Comparison of ENCODE assay signal across 15 cellular contexts in genomic region chr21:33762798-33763572, GRCh38.
DNase-seq lines count a peak whose midpoint lies in the region; ATAC-seq and TF ChIP-seq lines count a peak whose summit lies in the region.
"Had no signal": no experiment of that assay in that cellular context is flagged by ENCODE, and none has a peak within 500 bp of the region (broad histone marks: within the 10 kb centered on the region; RNA-seq: fewer than 3 reads in every experiment).

No MANE protein-coding gene starts in this region.

- no peak overlapping the region for H3K18ac ChIP-seq in H9 (ENCODE audit: insufficient read length, low read depth, low read length)

- no peaks in the 10 kb centered on the region for H3K9me3 Mint-ChIP-seq in H9
- H3K9me3 Mint-ChIP-seq: activated naive CD8-positive, alpha-beta T cell treated with anti-CD3 and anti-CD28 coated beads for 36 hours; CD8-positive, alpha-beta T cell had no signal

- H3K27me3 Mint-ChIP-seq in H9 (ENCODE audit: low read depth) = no peaks in the 10 kb centered on the region
- H3K27me3 Mint-ChIP-seq: activated naive CD8-positive, alpha-beta T cell treated with anti-CD3 and anti-CD28 coated beads for 36 hours had no signal

- H2BK12ac ChIP-seq in H9 (ENCODE audit: insufficient read length, low read depth, low read length) = no peak overlapping the region

- H4K5ac ChIP-seq in H9 (ENCODE audit: insufficient read length, low read depth, low read length) = no peak overlapping the region

- no peak overlapping the region for H3K4me2 ChIP-seq in H9 (ENCODE audit: insufficient read depth, insufficient read length, low read length)

- peaks cover 5% of the 10 kb centered on the region for H3K79me1 ChIP-seq in H9 (ENCODE audit: insufficient read depth, low read depth, low read length, poor library complexity, severe bottlenecking)

- no peak overlapping the region for H3K14ac ChIP-seq in H9 (ENCODE audit: insufficient read depth, low read length)

- DNase-seq in H9 (no peak), ascending aorta (ENCODE audit: low spot score in 2 of 2) (no peak), kidney epithelial cell (ENCODE audit: low read depth) (peak; percentile 53), thyroid gland (no peak), NCI-H2029 (lab: John Stamatoyannopoulos, UW) (no peak)
- DNase-seq: activated CD8-positive, alpha-beta memory T cell treated with anti-CD3 and anti-CD28 coated beads, Interleukin-2, amount 50 U/mL, for 48 hours; activated naive CD8-positive, alpha-beta T cell treated with anti-CD3 and anti-CD28 coated beads for 36 hours; CD8-positive, alpha-beta T cell; GF-D8; HCEC 1CT; retina; stimulated activated naive CD8-positive, alpha-beta T cell treated with anti-CD3 and anti-CD28 coated beads, Interleukin-15, Interleukin-2, amounts not matched to agents 100 U/mL and 50 U/mL, for 24 hours had no signal

- H3K36me3 ChIP-seq in ascending aorta (peaks cover 15% of the 10 kb centered on the region in 2 donors), kidney epithelial cell (ENCODE audit: control insufficient read depth, insufficient read depth, low read length) (no peaks in the 10 kb centered on the region), thyroid gland (peaks cover 0 to 4% of the 10 kb centered on the region in 2 donors)

- H3K9me3 ChIP-seq in H9 (ENCODE audit: control insufficient read depth, low read depth, low read length) (no peaks in the 10 kb centered on the region), ascending aorta (no peaks in the 10 kb centered on the region), thyroid gland (no peaks in the 10 kb centered on the region)
- H3K9me3 ChIP-seq: gastroesophageal sphincter had no signal

- no peak overlapping the region for H3K56ac ChIP-seq in H9 (ENCODE audit: insufficient read length, low read depth, low read length)

- no peak for TF ChIP-seq CTCF in H9 (conservative IDR thresholded peaks at IDR 0.05)
- no peak for TF ChIP-seq CTCF in ascending aorta (IDR thresholded peaks at IDR 0.05)
- TF ChIP-seq CTCF in kidney epithelial cell (IDR thresholded peaks at IDR 0.05; ENCODE audit: insufficient read depth, low read length, poor library complexity, severe bottlenecking) = no peak
- TF ChIP-seq CTCF in thyroid gland (IDR thresholded peaks at IDR 0.05) = no peak

- H2BK15ac ChIP-seq in H9 (ENCODE audit: low read depth, low read length) = no peak overlapping the region

- no peak for ATAC-seq in GM21825 (IDR thresholded peaks at IDR 0.05; ENCODE audit: unreplicated experiment)
- ATAC-seq in GM19467 (IDR thresholded peaks at IDR 0.05; ENCODE audit: unreplicated experiment) = no peak
- ATAC-seq: CD8-positive, alpha-beta T cell; gastroesophageal sphincter; stimulated activated naive CD8-positive, alpha-beta T cell treated with anti-CD3 and anti-CD28 coated beads, Interleukin-15, Interleukin-2, amounts not matched to agents 100 U/mL and 50 U/mL, for 24 hours had no signal

- no peak overlapping the region for H2AK5ac ChIP-seq in H9 (ENCODE audit: insufficient read length, low read length)

- 0 out of 2 replicates have a peak, but pooled peaks cover 2% of the 10 kb centered on the region for H3K79me2 ChIP-seq in H9 (ENCODE audit: insufficient read depth, low read length)

- H3K4me1 ChIP-seq in H9 (ENCODE audit: insufficient read depth, low read length) = peaks cover 3% of the 10 kb centered on the region; the same call in 1 of the 2 replicates
- H3K4me1 ChIP-seq in ascending aorta = peaks cover 4 to 15% of the 10 kb centered on the region in 2 donors
- peaks cover 22 to 26% of the 10 kb centered on the region in 2 donors for H3K4me1 ChIP-seq in thyroid gland

- H3K4ac ChIP-seq in H9 (ENCODE audit: low read depth, low read length) = no peak overlapping the region

- H2BK5ac ChIP-seq in H9 (ENCODE audit: insufficient read length, low read length) = no peak overlapping the region

- H3K23me2 ChIP-seq in H9 (ENCODE audit: insufficient read length, low read depth, low read length, poor library complexity, severe bottlenecking) = no peaks in the 10 kb centered on the region

- H4K91ac ChIP-seq in H9 (ENCODE audit: insufficient read length, low read depth, low read length) = no peak overlapping the region

- H3K4me3 Mint-ChIP-seq in H9 = no peak overlapping the region
- H3K4me3 Mint-ChIP-seq: activated naive CD8-positive, alpha-beta T cell treated with anti-CD3 and anti-CD28 coated beads for 36 hours; CD8-positive, alpha-beta T cell had no signal

- H2AFZ ChIP-seq in H9 (ENCODE audit: low read length) = no peak overlapping the region

- H3K23ac ChIP-seq in H9 (ENCODE audit: insufficient read length, low read depth, low read length) = no peak overlapping the region

- H3T11ph ChIP-seq in H9 (ENCODE audit: low read length) = no peak overlapping the region

- H3K27ac ChIP-seq in H9 (ENCODE audit: insufficient read length, low read depth, low read length) (no peak overlapping the region), ascending aorta (peak overlapping the region; percentile 39 to 80), thyroid gland (peak overlapping the region in 2 of 3 donors; percentile 18 to 31)

- intact Hi-C loops in ascending aorta (cut with DNase I) = loop anchor here (5.0 kb wide), 2 partner anchors 39 to 121 kb away; partner anchors contain the start of genes CRYZL1 and ITSN1
- intact Hi-C loops in thyroid gland (cut with DNase I) = no loop called here

- peak overlapping the region in 2 of 3 experiments; percentile 10 to 52; a peak in 4 of 7 replicates for H3K27ac Mint-ChIP-seq in H9
- H3K27ac Mint-ChIP-seq: activated naive CD8-positive, alpha-beta T cell treated with anti-CD3 and anti-CD28 coated beads for 36 hours; CD8-positive, alpha-beta T cell had no signal

- H3K36me3 Mint-ChIP-seq in H9 (ENCODE audit: insufficient read depth in 1 of 3, low read depth in 3 of 3) = peaks cover 16 to 71% (median 53%) of the 10 kb centered on the region in 3 experiments
- H3K36me3 Mint-ChIP-seq: activated naive CD8-positive, alpha-beta T cell treated with anti-CD3 and anti-CD28 coated beads for 36 hours; CD8-positive, alpha-beta T cell had no signal

- WGBS in H9 (ENCODE audit: extremely low coverage, insufficient read length, low lambda C conversion rate) = no CpG with 5 or more reads among the region's 9 CpGs
- 82 to 87% methylated on average over 9 of the region's 9 CpGs for WGBS in thyroid gland, 2 donors

- no peaks in the 10 kb centered on the region for H4K20me1 ChIP-seq in H9 (ENCODE audit: control insufficient read depth, insufficient read depth, insufficient read length)

- no peak for TF ChIP-seq POLR2A in thyroid gland (IDR thresholded peaks at IDR 0.05)

- peaks cover 16 to 19% of the 10 kb centered on the region in 2 experiments for H3K4me1 Mint-ChIP-seq in H9
- H3K4me1 Mint-ChIP-seq: activated naive CD8-positive, alpha-beta T cell treated with anti-CD3 and anti-CD28 coated beads for 36 hours had no signal

- H4K8ac ChIP-seq in H9 (replicated peaks; ENCODE audit: insufficient read length, low read depth, low read length) = no peak overlapping the region

- no peaks in the 10 kb centered on the region; the same call in 1 of the 2 replicates for H3K27me3 ChIP-seq in H9 (ENCODE audit: insufficient read depth, low read length)
- no peaks in the 10 kb centered on the region for H3K27me3 ChIP-seq in ascending aorta
- H3K27me3 ChIP-seq in kidney epithelial cell (ENCODE audit: control insufficient read depth, insufficient read depth, low read length) = no peaks in the 10 kb centered on the region
- no peaks in the 10 kb centered on the region for H3K27me3 ChIP-seq in thyroid gland
- H3K27me3 ChIP-seq: gastroesophageal sphincter had no signal

- H3K4me3 ChIP-seq in ascending aorta = no peak overlapping the region
- H3K4me3 ChIP-seq in kidney epithelial cell (ENCODE audit: low read depth, low read length) = no peak overlapping the region
- no peak overlapping the region for H3K4me3 ChIP-seq in thyroid gland (replicated peaks in 1 of 3)
- H3K4me3 ChIP-seq: gastroesophageal sphincter had no signal

- H2BK20ac ChIP-seq in H9 (ENCODE audit: low read depth, low read length, poor library complexity, severe bottlenecking) = no peak overlapping the region

- H2BK120ac ChIP-seq in H9 (ENCODE audit: low read depth, low read length, poor library complexity, severe bottlenecking) = no peak overlapping the region

- H3K9ac ChIP-seq in H9 (ENCODE audit: extremely low read depth, insufficient read length, low read length) = no peak overlapping the region
